ENCODE assay signal across 3 cellular contexts in genomic region chr3:94784274-94784673, GRCh38.
TF ChIP-seq lines count a peak whose summit lies in the region.

No MANE protein-coding gene starts in this region.

TF ChIP-seq in HepG2, 621 proteins besides CTCF, POLR2A, EP300 and RAD21 (continued from another document):
- TF ChIP-seq MAFK (conservative IDR thresholded peaks at IDR 0.05 in 1 of 2, IDR thresholded peaks at IDR 0.05 in 1 of 2; ENCODE audit: low read length in 2 of 2): peak in 1 of 2 experiments; percentile 69; a peak in 2 of 4 replicates
- no peak for TF ChIP-seq ZNF225 (CRISPR knock-in tag; IDR thresholded peaks at IDR 0.05)

TF ChIP-seq in A549, 52 proteins besides CTCF, POLR2A, EP300 and RAD21 (continued from another document):
- peak; percentile 60 for TF ChIP-seq MAFK (IDR thresholded peaks at IDR 0.05; ENCODE audit: partially characterized antibody)
TF ChIP-seq in A549: peak in this region for 1.

TF ChIP-seq in IMR-90, 13 proteins besides CTCF, POLR2A, EP300 and RAD21 (continued from another document):
- peak; percentile 40 for TF ChIP-seq MAFK (IDR thresholded peaks at IDR 0.05; ENCODE audit: low read depth, low read length)
